24 cellular contexts compared by ENCODE assay signal in genomic region chr9:13911473-13911872, GRCh38.
"Had no signal": no experiment of that assay in that cellular context is flagged by ENCODE, and none has a peak within 500 bp of the region (broad histone marks: within the 10 kb centered on the region; RNA-seq: fewer than 3 reads in every experiment).

No MANE protein-coding gene starts in this region.

- DNase-seq: activated CD4-positive, alpha-beta memory T cell treated with anti-CD3 and anti-CD28 coated beads, Interleukin-2, amount 10 ng/mL, durations not matched to agents 7 days and 5 days; activated CD4-positive, alpha-beta T cell treated with anti-CD3 and anti-CD28 coated beads, Interleukin-2, amount 10 ng/mL, durations not matched to agents 7 days and 5 days; activated CD4-positive, CD25-positive, alpha-beta regulatory T cell; activated gamma-delta T cell; activated naive CD4-positive, alpha-beta T cell treated with anti-CD3 and anti-CD28 coated beads for 36 hours; activated T-cell treated with anti-CD3 and anti-CD28 coated beads for 4 hours; activated T-cell treated with anti-CD3 and anti-CD28 coated beads, Interleukin-2, amount 50 U/mL, for 48 hours; brain microvascular endothelial cell; KG1; NCI-H1092; NCI-H1436 treated with DMSO at 0.1 percent for 48 hours; NCI-H187 treated with DMSO at 0.1 percent for 48 hours; NCI-H524 treated with DMSO at 0.1 percent for 48 hours; NCI-H774; Peyer's patch; Right ventricle myocardium superior; SJCRH30; SK-N-SH; T-helper 1 cell had no signal

- H3K36me3 Mint-ChIP-seq: activated naive CD8-positive, alpha-beta T cell had no signal

- H3K27ac ChIP-seq: brain microvascular endothelial cell, cardiac muscle cell, Peyer's patch, RWPE1, SJCRH30, VCaP had no signal

- H3K9me3 ChIP-seq: Peyer's patch, SK-N-SH had no signal

- H3K27ac Mint-ChIP-seq: activated CD4-positive, alpha-beta memory T cell treated with anti-CD3 and anti-CD28 coated beads, Interleukin-2, amount 10 ng/mL, durations not matched to agents 7 days and 5 days; activated CD4-positive, alpha-beta T cell treated with anti-CD3 and anti-CD28 coated beads, Interleukin-2, amount 10 ng/mL, durations not matched to agents 7 days and 5 days; activated naive CD4-positive, alpha-beta T cell treated with anti-CD3 and anti-CD28 coated beads for 36 hours; activated naive CD8-positive, alpha-beta T cell; activated T-helper 17 cell treated with anti-CD3 and anti-CD28 coated beads, Interleukin-2, amount 50 U/mL, for 72 hours had no signal

- H3K4me2 ChIP-seq: SK-N-SH had no signal

- H3K4me3 Mint-ChIP-seq: activated CD4-positive, alpha-beta memory T cell treated with anti-CD3 and anti-CD28 coated beads, Interleukin-2, amount 10 ng/mL, durations not matched to agents 7 days and 5 days; activated CD4-positive, alpha-beta T cell treated with anti-CD3 and anti-CD28 coated beads, Interleukin-2, amount 10 ng/mL, durations not matched to agents 7 days and 5 days; activated naive CD4-positive, alpha-beta T cell treated with anti-CD3 and anti-CD28 coated beads for 36 hours; activated naive CD8-positive, alpha-beta T cell; activated T-helper 17 cell treated with anti-CD3 and anti-CD28 coated beads, Interleukin-2, amount 50 U/mL, for 72 hours had no signal

- H3K9ac ChIP-seq: SK-N-SH had no signal

- H3K4me3 ChIP-seq: cardiac muscle cell, Peyer's patch, SJCRH30 had no signal

- H3K4me1 Mint-ChIP-seq: activated CD4-positive, alpha-beta memory T cell treated with anti-CD3 and anti-CD28 coated beads, Interleukin-2, amount 10 ng/mL, durations not matched to agents 7 days and 5 days; activated CD4-positive, alpha-beta T cell treated with anti-CD3 and anti-CD28 coated beads, Interleukin-2, amount 10 ng/mL, durations not matched to agents 7 days and 5 days; activated T-helper 17 cell treated with anti-CD3 and anti-CD28 coated beads, Interleukin-2, amount 50 U/mL, for 72 hours had no signal

- H3K36me3 ChIP-seq: brain microvascular endothelial cell, cardiac muscle cell, Peyer's patch, SJCRH30 had no signal

- H3K4me1 ChIP-seq: Peyer's patch had no signal

- H3K27me3 Mint-ChIP-seq: activated CD4-positive, alpha-beta memory T cell treated with anti-CD3 and anti-CD28 coated beads, Interleukin-2, amount 10 ng/mL, durations not matched to agents 7 days and 5 days; activated CD4-positive, alpha-beta T cell treated with anti-CD3 and anti-CD28 coated beads, Interleukin-2, amount 10 ng/mL, durations not matched to agents 7 days and 5 days; activated naive CD8-positive, alpha-beta T cell had no signal

- H3K27me3 ChIP-seq: brain microvascular endothelial cell, cardiac muscle cell, Peyer's patch, SJCRH30 had no signal
